Comparison of ENCODE assay signal across 12 cellular contexts in the genomic region with DNA sequence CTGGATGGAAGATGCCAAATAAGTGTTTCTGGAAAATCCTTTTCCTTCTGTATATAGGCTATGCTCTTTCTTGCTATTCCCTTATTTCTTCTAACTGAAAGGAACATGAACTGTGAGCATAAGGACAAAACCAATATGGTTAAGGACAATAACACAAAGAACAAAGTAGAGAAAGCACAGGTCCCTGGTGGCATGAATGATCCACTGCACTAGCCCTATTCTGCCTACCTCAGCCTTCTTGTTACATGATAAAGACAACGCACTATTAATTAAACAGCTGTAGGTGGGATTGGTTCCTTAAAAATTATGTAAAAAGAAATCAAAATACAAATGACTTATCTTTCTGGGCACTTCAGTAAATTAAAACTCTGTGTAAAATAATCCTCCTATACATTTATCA. TPM values are rescaled to one million over a fixed set of nuclear protein-coding genes. Genes with fewer than 3 reads are reported as not detected.
DNase-seq lines count a peak whose midpoint lies in the region; ATAC-seq and TF ChIP-seq lines count a peak whose summit lies in the region.
"Had no signal": no experiment of that assay in that cellular context is flagged by ENCODE, and none has a peak within 500 bp of the region (broad histone marks: within the 10 kb centered on the region; RNA-seq: fewer than 3 reads in every experiment).

No MANE protein-coding gene starts in this region.

- peaks cover 2% of the 10 kb centered on the region for H3K9me3 Mint-ChIP-seq in Calu3 (ENCODE audit: low read depth, unreplicated experiment)

- TF ChIP-seq CTCF in Calu3 (IDR thresholded peaks at IDR 0.05; ENCODE audit: unreplicated experiment) (peak; percentile 22), HFF-Myc (IDR thresholded peaks at IDR 0.05; ENCODE audit: low read depth, low read length, missing control alignments) (peak; percentile 15), astrocyte of the spinal cord (IDR thresholded peaks at IDR 0.05; ENCODE audit: low read depth, low read length) (peak; percentile 18), neural cell (IDR thresholded peaks at IDR 0.05; ENCODE audit: poor library complexity, severe bottlenecking) (no peak)

- DNase-seq in Calu3 = no peak
- DNase-seq in HFF-Myc (ENCODE audit: extremely low read depth, low read depth) = no peak
- DNase-seq in astrocyte of the spinal cord (ENCODE audit: low read depth, low spot score) = no peak
- DNase-seq in midbrain (lab: John Stamatoyannopoulos, UW) = no peak
- DNase-seq: NCI-H1092 treated with DMSO at 0.1 percent for 48 hours, NCI-H524 had no signal

- peak overlapping the region; percentile 98 for H3K27ac ChIP-seq in neural cell (ENCODE audit: low read length)
- H3K27ac ChIP-seq: SJCRH30 had no signal

- no peak overlapping the region for H3K4me3 ChIP-seq in HFF-Myc (replicated peaks; ENCODE audit: low read depth, low read length)
- no peak overlapping the region for H3K4me3 ChIP-seq in astrocyte of the spinal cord (ENCODE audit: low read depth, low read length)
- H3K4me3 ChIP-seq in neural cell (ENCODE audit: low read length) = no peak overlapping the region
- H3K4me3 ChIP-seq: SJCRH30 had no signal

- H3K79me2 ChIP-seq in neural cell (replicated peaks; ENCODE audit: insufficient read depth, low read length) = peaks cover 26% of the 10 kb centered on the region

- intact Hi-C loops in Calu3 (cut with micrococcal nuclease; ENCODE audit: unreplicated experiment) = no loop called here

- no peak for TF ChIP-seq RAD21 in neural cell (conservative IDR thresholded peaks at IDR 0.05)

- H3K4me1 Mint-ChIP-seq in Calu3 (ENCODE audit: low read depth, unreplicated experiment) = no peaks in the 10 kb centered on the region

- H3K4me2 ChIP-seq in neural cell (ENCODE audit: low read length) = no peak overlapping the region

- H3K9me3 ChIP-seq in neural cell (ENCODE audit: low read length) = no peaks in the 10 kb centered on the region

- H3K27ac Mint-ChIP-seq in Calu3 (ENCODE audit: unreplicated experiment) = no peak overlapping the region

- in situ Hi-C loops in astrocyte of the spinal cord (cut with HindIII; ENCODE audit: low sequenced_read_pairs) = no loop called here

- peaks cover 20% of the 10 kb centered on the region for H3K36me3 Mint-ChIP-seq in Calu3 (ENCODE audit: insufficient read depth, unreplicated experiment)
- H3K36me3 Mint-ChIP-seq: brain had no signal

- H3F3A ChIP-seq in neural cell (ENCODE audit: insufficient read depth, low read length, poor library complexity, severe bottlenecking) = peaks cover 6% of the 10 kb centered on the region

- no peak overlapping the region for H3K4me3 Mint-ChIP-seq in Calu3 (ENCODE audit: low read depth, unreplicated experiment)

- no peaks in the 10 kb centered on the region for H3K27me3 ChIP-seq in neural cell (ENCODE audit: insufficient read depth, low read depth, low read length)
- H3K27me3 ChIP-seq: SJCRH30 had no signal

- no peak overlapping the region for H2AFZ ChIP-seq in neural cell (ENCODE audit: low read depth, low read length)

- no peaks in the 10 kb centered on the region for H3K9me2 ChIP-seq in neural cell (ENCODE audit: insufficient read depth, low read length)

- peak overlapping the region; percentile 96 for H3K9ac ChIP-seq in neural cell (ENCODE audit: low read length)

- CTCF ChIA-PET in Calu3 (lab: Charles Lee) = no interaction called here

- BruUV-seq in Calu3 (replicated peaks; lab: Mats Ljungman, UMichigan) = no TSS peak

- H3K27me3 Mint-ChIP-seq in Calu3 (ENCODE audit: unreplicated experiment) = no peaks in the 10 kb centered on the region

- TF ChIP-seq EP300 in neural cell (conservative IDR thresholded peaks at IDR 0.05; ENCODE audit: poor library complexity, severe bottlenecking) = no peak

- no peaks in the 10 kb centered on the region for H3K36me3 ChIP-seq in neural cell (ENCODE audit: insufficient read depth, low read length)

- H4K20me1 ChIP-seq in neural cell (ENCODE audit: insufficient read depth) = no peaks in the 10 kb centered on the region

- ATAC-seq in HG03571 (IDR thresholded peaks at IDR 0.05; ENCODE audit: unreplicated experiment) (no peak), HG03095 (IDR thresholded peaks at IDR 0.05; ENCODE audit: unreplicated experiment) (no peak)
- ATAC-seq: activated CD4-positive, CD25-positive, alpha-beta regulatory T cell treated with anti-CD3 and anti-CD28 coated beads, Interleukin-2, amount 50 U/mL, for 24 hours had no signal

TF ChIP-seq in neural cell, 6 proteins besides CTCF, POLR2A, EP300 and RAD21:
- no peak for TF ChIP-seq EZH2 (IDR thresholded peaks at IDR 0.05; ENCODE audit: borderline replicate concordance, insufficient read depth, low read length, poor library complexity, severe bottlenecking)
- TF ChIP-seq, protein P1, sequence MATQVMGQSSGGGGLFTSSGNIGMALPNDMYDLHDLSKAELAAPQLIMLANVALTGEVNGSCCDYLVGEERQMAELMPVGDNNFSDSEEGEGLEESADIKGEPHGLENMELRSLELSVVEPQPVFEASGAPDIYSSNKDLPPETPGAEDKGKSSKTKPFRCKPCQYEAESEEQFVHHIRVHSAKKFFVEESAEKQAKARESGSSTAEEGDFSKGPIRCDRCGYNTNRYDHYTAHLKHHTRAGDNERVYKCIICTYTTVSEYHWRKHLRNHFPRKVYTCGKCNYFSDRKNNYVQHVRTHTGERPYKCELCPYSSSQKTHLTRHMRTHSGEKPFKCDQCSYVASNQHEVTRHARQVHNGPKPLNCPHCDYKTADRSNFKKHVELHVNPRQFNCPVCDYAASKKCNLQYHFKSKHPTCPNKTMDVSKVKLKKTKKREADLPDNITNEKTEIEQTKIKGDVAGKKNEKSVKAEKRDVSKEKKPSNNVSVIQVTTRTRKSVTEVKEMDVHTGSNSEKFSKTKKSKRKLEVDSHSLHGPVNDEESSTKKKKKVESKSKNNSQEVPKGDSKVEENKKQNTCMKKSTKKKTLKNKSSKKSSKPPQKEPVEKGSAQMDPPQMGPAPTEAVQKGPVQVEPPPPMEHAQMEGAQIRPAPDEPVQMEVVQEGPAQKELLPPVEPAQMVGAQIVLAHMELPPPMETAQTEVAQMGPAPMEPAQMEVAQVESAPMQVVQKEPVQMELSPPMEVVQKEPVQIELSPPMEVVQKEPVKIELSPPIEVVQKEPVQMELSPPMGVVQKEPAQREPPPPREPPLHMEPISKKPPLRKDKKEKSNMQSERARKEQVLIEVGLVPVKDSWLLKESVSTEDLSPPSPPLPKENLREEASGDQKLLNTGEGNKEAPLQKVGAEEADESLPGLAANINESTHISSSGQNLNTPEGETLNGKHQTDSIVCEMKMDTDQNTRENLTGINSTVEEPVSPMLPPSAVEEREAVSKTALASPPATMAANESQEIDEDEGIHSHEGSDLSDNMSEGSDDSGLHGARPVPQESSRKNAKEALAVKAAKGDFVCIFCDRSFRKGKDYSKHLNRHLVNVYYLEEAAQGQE (IDR thresholded peaks at IDR 0.05; ENCODE audit: borderline replicate concordance) = no peak
- TF ChIP-seq MXI1 (conservative IDR thresholded peaks at IDR 0.05; ENCODE audit: poor library complexity, severe bottlenecking) = no peak
- no peak for TF ChIP-seq SMC3 (conservative IDR thresholded peaks at IDR 0.05; ENCODE audit: poor library complexity)
- TF ChIP-seq TAF1 (IDR thresholded peaks at IDR 0.05; ENCODE audit: low read depth) = no peak
- no peak for TF ChIP-seq POLR2AphosphoS5 (IDR thresholded peaks at IDR 0.05)
TF ChIP-seq in neural cell: peak in this region for 0.

RNA-seq across cellular contexts. Expression of gene WDR75, which starts 1.9 kb away (rescaled TPM):
- 53.8 and 57.7 TPM in 2 replicates for total RNA-seq in Calu3 (2022)
- 62.5 and 67.3 TPM in 2 replicates for polyA plus RNA-seq in neural cell
- 80.1 and 96.2 TPM in 2 replicates for polyA minus RNA-seq in neural cell
